8 cellular contexts compared by ENCODE assay signal in genomic region chr7:44967571-44968446, GRCh38. TPM values are rescaled to one million over a fixed set of nuclear protein-coding genes. Genes with fewer than 3 reads are reported as not detected.
DNase-seq lines count a peak whose midpoint lies in the region; ATAC-seq and TF ChIP-seq lines count a peak whose summit lies in the region.

No MANE protein-coding gene starts in this region.

- H3K27ac ChIP-seq in PC-3 (ENCODE audit: low read length), result no peak overlapping the region

- no peaks in the 10 kb centered on the region for H3F3A ChIP-seq in PC-3 (ENCODE audit: low read length, unreplicated experiment)

- H3K9me2 ChIP-seq in PC-3 (replicated peaks; ENCODE audit: low read length), result no peaks in the 10 kb centered on the region

- intact Hi-C loops in PC-3 (cut with micrococcal nuclease), result no loop called here
- intact Hi-C loops in sciatic nerve (cut with DNase I), result loop anchor here (10.0 kb wide), 1 partner anchor 167 kb away; no protein-coding TSS in a partner anchor

- no peaks in the 10 kb centered on the region for H3K27me3 ChIP-seq in PC-3 (ENCODE audit: low read length)

- H2AFZ ChIP-seq in PC-3 (ENCODE audit: low read length), result no peak overlapping the region

- ATAC-seq in PC-3 (no peak), sciatic nerve (peak; percentile 11), HG03571 (IDR thresholded peaks at IDR 0.05; ENCODE audit: unreplicated experiment) (no peak), GM21723 (IDR thresholded peaks at IDR 0.05; ENCODE audit: unreplicated experiment) (no peak), HG03439 (IDR thresholded peaks at IDR 0.05; ENCODE audit: unreplicated experiment) (no peak)

- no peaks in the 10 kb centered on the region for H3K9me3 ChIP-seq in PC-3 (ENCODE audit: low read length)

- BruUV-seq in PC-3 (replicated peaks; lab: Mats Ljungman, UMichigan), result no TSS peak

- H3K4me3 ChIP-seq in PC-3 (ENCODE audit: low read length), result no peak overlapping the region
- H3K4me3 ChIP-seq in fibroblast of mammary gland (ENCODE audit: control insufficient read depth, low read depth, low read length), result no peak overlapping the region

- TF ChIP-seq CTCF in PC-3 (conservative IDR thresholded peaks at IDR 0.05; ENCODE audit: low read depth, low read length), result peak; percentile 28; the same call in 1 of the 2 replicates
- peak; percentile 15 for TF ChIP-seq CTCF in fibroblast of mammary gland (conservative IDR thresholded peaks at IDR 0.05; ENCODE audit: control insufficient read depth, insufficient read depth, low read depth, low read length)

- H3K9ac ChIP-seq in PC-3 (ENCODE audit: low read length), result no peak overlapping the region

- no peaks in the 10 kb centered on the region for H3K36me3 ChIP-seq in PC-3 (ENCODE audit: low read depth, low read length)

- H3K79me2 ChIP-seq in PC-3 (ENCODE audit: low read length), result no peaks in the 10 kb centered on the region

- H4K20me1 ChIP-seq in PC-3 (ENCODE audit: low read length), result no peaks in the 10 kb centered on the region

- CTCF ChIA-PET in PC-3 (lab: Charles Lee), result no interaction called here

- H3K4me2 ChIP-seq in PC-3 (ENCODE audit: low read length), result no peak overlapping the region

- H3K4me1 ChIP-seq in PC-3 (ENCODE audit: insufficient read depth, low read length), result no peaks in the 10 kb centered on the region

- POLR2A ChIA-PET in PC-3 (lab: Charles Lee; ENCODE audit: unreplicated experiment), result no interaction called here

- DNase-seq in DMS53 (lab: John Stamatoyannopoulos, UW) (peak; percentile 64), DMS53 treated with DMSO at 0.1 percent for 48 hours (lab: John Stamatoyannopoulos, UW; ENCODE audit: unreplicated experiment) (no peak), PC-3 (no peak), fibroblast of mammary gland (ENCODE audit: low read depth) (no peak), sciatic nerve (ENCODE audit: low spot score) (peak; percentile 58)

RNA-seq across cellular contexts. Expression of gene MYO1G, which starts 11.0 kb away (rescaled TPM):
- total RNA-seq in PC-3 (2014; rRNA removed) (0.11 and 0.17 TPM in 2 replicates), sciatic nerve (8.8 TPM)

RNA-seq across cellular contexts. Expression of gene CCM2, which starts 32.2 kb away (rescaled TPM):
- 56.6 and 61.5 TPM in 2 replicates for total RNA-seq in PC-3 (2014; rRNA removed)
- 42.9 TPM for total RNA-seq in sciatic nerve

Comparison
In these comparisons a context has a peak if more than half of its experiments do, and no peak if none do; other contexts are left out.
1. DNase-seq: peak in DMS53 (single experiment) and sciatic nerve (single experiment); none in DMS53 treated with DMSO at 0.1 percent for 48 hours (single experiment), PC-3 (single experiment) and fibroblast of mammary gland (single experiment).